ENCODE assay signal across 12 cellular contexts in genomic region chr22:19103881-19104821, GRCh38. TPM values are rescaled to one million over a fixed set of nuclear protein-coding genes. Genes with fewer than 3 reads are reported as not detected.
DNase-seq lines count a peak whose midpoint lies in the region; ATAC-seq, FAIRE-seq and TF ChIP-seq lines count a peak whose summit lies in the region.
"Had no signal": no experiment of that assay in that cellular context is flagged by ENCODE, and none has a peak within 500 bp of the region (broad histone marks: within the 10 kb centered on the region; RNA-seq: fewer than 3 reads in every experiment).

No MANE protein-coding gene starts in this region.

- H3K27me3 Mint-ChIP-seq in CD4-positive, alpha-beta memory T cell, result no peaks in the 10 kb centered on the region
- no peaks in the 10 kb centered on the region for H3K27me3 Mint-ChIP-seq in WTC11 (ENCODE audit: low read depth)
- H3K27me3 Mint-ChIP-seq: memory B cell had no signal

- no peaks in the 10 kb centered on the region for H3K9me3 ChIP-seq in CD4-positive, alpha-beta memory T cell (ENCODE audit: control insufficient read depth in 1 of 2, low read length in 2 of 2)
- H3K9me3 ChIP-seq in HepG2 (ENCODE audit: low read length) (no peaks in the 10 kb centered on the region), tibial nerve (no peaks in the 10 kb centered on the region)
- H3K9me3 ChIP-seq: uterus had no signal

- H3K4me1 ChIP-seq in CD4-positive, alpha-beta memory T cell (ENCODE audit: insufficient read depth, low read length), result peaks cover 36% of the 10 kb centered on the region
- peaks cover 7% of the 10 kb centered on the region for H3K4me1 ChIP-seq in HepG2 (ENCODE audit: insufficient read depth, low read length)
- H3K4me1 ChIP-seq in tibial nerve, result peaks cover 0 to 46% (median 20%) of the 10 kb centered on the region in 4 donors

- peaks cover 34 to 80% (median 49%) of the 10 kb centered on the region in 4 donors for H3K4me1 Mint-ChIP-seq in CD4-positive, alpha-beta memory T cell
- peaks cover 4% of the 10 kb centered on the region for H3K4me1 Mint-ChIP-seq in WTC11

- no peaks in the 10 kb centered on the region for H3K9me3 Mint-ChIP-seq in CD4-positive, alpha-beta memory T cell
- no peaks in the 10 kb centered on the region for H3K9me3 Mint-ChIP-seq in WTC11
- H3K9me3 Mint-ChIP-seq: activated T-cell treated with anti-CD3 and anti-CD28 coated beads, Interleukin-2, amount 50 U/mL, for 72 hours; memory B cell had no signal

- WGBS in HepG2 (ENCODE audit: low lambda C conversion rate), result 98% methylated on average over 4 of the region's 5 CpGs
- WGBS in tibial nerve, 2 donors, result 38 to 47% methylated on average over 5 of the region's 5 CpGs

- peaks cover 27% of the 10 kb centered on the region for H4K20me1 ChIP-seq in HepG2 (ENCODE audit: insufficient read depth, low read length)

- FAIRE-seq in HepG2 (lab: Jason Lieb, UNC), result no peak
- FAIRE-seq: endothelial cell of umbilical vein had no signal

- CTCF ChIA-PET in CD4-positive, alpha-beta memory T cell (lab: Charles Lee; ENCODE audit: partially characterized antibody), result interaction anchor here (0.6 to 1.5 kb wide), 4 partner anchors 9 to 40 kb away, joined by 3 to 5 read pairs (median 4); partner anchors contain the start of genes DGCR2 and ESS2
- CTCF ChIA-PET in WTC11 (lab: Charles Lee), result interaction anchor here (0.7 kb wide), 1 partner anchor 390 kb away, joined by 3 read pairs; no protein-coding TSS in a partner anchor
- CTCF ChIA-PET in HepG2 (lab: Yijun Ruan, JAX; ENCODE audit: low intra/inter-chr PET ratio, low total read pairs), result no interaction called here

- H3K36me3 ChIP-seq in CD4-positive, alpha-beta memory T cell (ENCODE audit: insufficient read depth, low read length), result no peaks in the 10 kb centered on the region
- H3K36me3 ChIP-seq in HepG2 (replicated peaks in 1 of 2; ENCODE audit: control insufficient read depth in 1 of 2, insufficient read depth in 2 of 2, low read length in 2 of 2) (peaks cover 1 to 14% of the 10 kb centered on the region in 2 experiments), tibial nerve (peaks cover 0 to 9% (median 0%) of the 10 kb centered on the region in 3 donors)
- H3K36me3 ChIP-seq: uterus had no signal

- no peak overlapping the region for H3K9ac ChIP-seq in HepG2 (ENCODE audit: insufficient read depth, low read depth, low read length)

- TF ChIP-seq EP300 in HepG2 (IDR thresholded peaks at IDR 0.05; ENCODE audit: low read depth in 2 of 2, low read length in 2 of 2), result no peak
- no peak for TF ChIP-seq EP300 in HepG2 (CRISPR knock-in tag; IDR thresholded peaks at IDR 0.05; ENCODE audit: borderline replicate concordance)
- no peak for TF ChIP-seq EP300 in tibial nerve (IDR thresholded peaks at IDR 0.05)

- no peak overlapping the region for H3K4me3 Mint-ChIP-seq in CD4-positive, alpha-beta memory T cell
- no peak overlapping the region for H3K4me3 Mint-ChIP-seq in WTC11
- H3K4me3 Mint-ChIP-seq: activated T-cell treated with anti-CD3 and anti-CD28 coated beads, Interleukin-2, amount 50 U/mL, for 72 hours; memory B cell had no signal

- peak overlapping the region in 4 of 7 donors; percentile 18 to 80 (median 70) for H3K27ac Mint-ChIP-seq in CD4-positive, alpha-beta memory T cell
- H3K27ac Mint-ChIP-seq in WTC11, result peak overlapping the region; percentile 81
- H3K27ac Mint-ChIP-seq: activated T-cell treated with anti-CD3 and anti-CD28 coated beads, Interleukin-2, amount 50 U/mL, for 72 hours; memory B cell had no signal

- DNase-seq in CD4-positive, alpha-beta memory T cell, result no peak
- DNase-seq in WTC11 (ENCODE audit: low spot score) (no peak), HepG2 (ENCODE audit: low spot score) (no peak), tibial nerve (ENCODE audit: low spot score in 2 of 2) (no peak), T-helper 1 cell (no peak), amniotic stem cell (lab: John Stamatoyannopoulos, UW) (no peak)
- DNase-seq: activated T-cell treated with anti-CD3 and anti-CD28 coated beads, Interleukin-2, amount 50 U/mL, for 72 hours; stimulated activated CD4-positive, alpha-beta T cell treated with anti-CD3 and anti-CD28 coated beads, Interleukin-1b, Interleukin-23, amount 100 ng/mL, for 48 hours; uterus had no signal

- peaks cover 11 to 14% of the 10 kb centered on the region in 2 donors for H3K36me3 Mint-ChIP-seq in CD4-positive, alpha-beta memory T cell
- no peaks in the 10 kb centered on the region for H3K36me3 Mint-ChIP-seq in WTC11

- no peaks in the 10 kb centered on the region for H3K27me3 ChIP-seq in CD4-positive, alpha-beta memory T cell (ENCODE audit: insufficient read depth, low read length)
- H3K27me3 ChIP-seq in HepG2 (ENCODE audit: control insufficient read depth in 1 of 2, insufficient read depth in 2 of 2, low read length in 2 of 2) (no peaks in the 10 kb centered on the region), tibial nerve (no peaks in the 10 kb centered on the region)
- H3K27me3 ChIP-seq: uterus had no signal

- H3K79me2 ChIP-seq in HepG2 (ENCODE audit: insufficient read depth, low read length), result peaks cover 76% of the 10 kb centered on the region

- intact Hi-C loops in CD4-positive, alpha-beta memory T cell (cut with micrococcal nuclease), result no loop called here
- intact Hi-C loops in HepG2 (cut with micrococcal nuclease; ENCODE audit: unreplicated experiment), result no loop called here

- no peak for TF ChIP-seq POLR2A in HepG2 (IDR thresholded peaks at IDR 0.05; ENCODE audit: insufficient read depth in 1 of 2, low read depth in 2 of 2, low read length in 2 of 2)
- TF ChIP-seq POLR2A in tibial nerve (IDR thresholded peaks at IDR 0.05), result no peak

- ATAC-seq in WTC11 (no peak), HepG2 (no peak)
- ATAC-seq: activated T-cell treated with anti-CD3 and anti-CD28 coated beads, Interleukin-2, amount 50 U/mL, for 72 hours had no signal

- BruUV-seq in HepG2 (replicated peaks; lab: Mats Ljungman, UMichigan), result no TSS peak

- TF ChIP-seq CTCF in WTC11 (IDR thresholded peaks at IDR 0.05), result no peak
- TF ChIP-seq CTCF in HepG2 (CRISPR knock-in tag; IDR thresholded peaks at IDR 0.05), result no peak
- no peak for TF ChIP-seq CTCF in tibial nerve (IDR thresholded peaks at IDR 0.05)

- no peak overlapping the region for H3K27ac ChIP-seq in CD4-positive, alpha-beta memory T cell (ENCODE audit: low read depth, low read length)
- no peak overlapping the region for H3K27ac ChIP-seq in HepG2 (ENCODE audit: extremely low read length, insufficient read depth, low read length)
- H3K27ac ChIP-seq in tibial nerve, result no peak overlapping the region
- H3K27ac ChIP-seq: uterus had no signal

- H3K4me3 ChIP-seq in CD4-positive, alpha-beta memory T cell (ENCODE audit: low read length in 2 of 2), result no peak overlapping the region
- H3K4me3 ChIP-seq in HepG2 (replicated peaks in 1 of 3; ENCODE audit: insufficient read depth in 1 of 3, low read depth in 2 of 3, low read length in 3 of 3), result no peak overlapping the region
- no peak overlapping the region for H3K4me3 ChIP-seq in tibial nerve
- H3K4me3 ChIP-seq: uterus had no signal

- no peak overlapping the region for H3K4me2 ChIP-seq in HepG2 (ENCODE audit: low read depth, low read length)

- no peak overlapping the region for H2AFZ ChIP-seq in HepG2 (ENCODE audit: low read length)

- no peak for TF ChIP-seq RAD21 in HepG2 (CRISPR knock-in tag; IDR thresholded peaks at IDR 0.05)

- in situ Hi-C loops in HepG2 (cut with HindIII; ENCODE audit: extremely low pct_ligation_motif_present, low pct_unique_long_range_greater_than_20kb), result no loop called here

- POLR2A ChIA-PET in CD4-positive, alpha-beta memory T cell (lab: Charles Lee; ENCODE audit: partially characterized antibody), result no interaction called here
- POLR2A ChIA-PET in WTC11 (lab: Charles Lee), result interaction anchor here (0.7 kb wide), 4 partner anchors 11 to 319 kb away, joined by 3 to 8 read pairs (median 4); no protein-coding TSS in a partner anchor
- POLR2A ChIA-PET in HepG2 (lab: Yijun Ruan, JAX), result no interaction called here

RNA-seq across cellular contexts. Expression of gene DGCR2, which starts 18.1 kb away (rescaled TPM):
- total RNA-seq in CD4-positive, alpha-beta memory T cell, result 10 to 100 TPM; 61.3 to 66.7 TPM
- polyA plus RNA-seq in CD4-positive, alpha-beta memory T cell, result 10 to 100 TPM; 33.1 to 52.0 TPM
- total RNA-seq in WTC11 (2021), result 56.8 to 64.2 TPM (median 60.3 TPM) in 3 replicates
- total RNA-seq in HepG2 (2016; rRNA removed; fragmentation: Illumina TruSeq; extraction: Trizol), result 13.1 and 35.3 TPM in 2 replicates
- total RNA-seq in HepG2 (2016; cell fraction: cytosol; rRNA removed; fragmentation: Illumina TruSeq; extraction: Trizol; ENCODE audit: low read depth), result 3.2 and 3.3 TPM in 2 replicates
- 11.4 and 34.3 TPM in 2 replicates for total RNA-seq in HepG2 (2016; cell fraction: insoluble cytoplasmic fraction; rRNA removed; fragmentation: Illumina TruSeq; extraction: Trizol)
- 7.2 and 7.5 TPM in 2 replicates for total RNA-seq in HepG2 (2016; cell fraction: membrane; rRNA removed; fragmentation: Illumina TruSeq; extraction: Trizol)
- 34.8 and 37.6 TPM in 2 replicates for total RNA-seq in HepG2 (2016; cell fraction: nucleus; rRNA removed; fragmentation: Illumina TruSeq; extraction: Trizol)
- polyA plus RNA-seq in HepG2 (2011; rRNA removed), result 23.1 and 27.6 TPM in 2 replicates
- polyA plus RNA-seq in HepG2 (2011; cell fraction: cytosol; rRNA removed), result 25.5 and 27.7 TPM in 2 replicates
- 29.9 and 34.4 TPM in 2 replicates for polyA plus RNA-seq in HepG2 (2011; cell fraction: nucleus; rRNA removed)
- 25.6 and 27.4 TPM in 2 replicates for polyA plus RNA-seq in HepG2 (2012)
- 1.5 TPM in 2 replicates for polyA plus RNA-seq in HepG2 (2016; cell fraction: cytosol; fragmentation: Illumina TruSeq; extraction: Trizol; ENCODE audit: low read depth)
- polyA plus RNA-seq in HepG2 (2016; cell fraction: insoluble cytoplasmic fraction; fragmentation: Illumina TruSeq; extraction: Trizol; ENCODE audit: low read depth), result 10.5 and 13.9 TPM in 2 replicates
- polyA plus RNA-seq in HepG2 (2016; cell fraction: membrane; fragmentation: Illumina TruSeq; extraction: Trizol; ENCODE audit: low read depth), result 3.2 and 3.5 TPM in 2 replicates
- 46.9 and 47.1 TPM in 2 replicates for polyA plus RNA-seq in HepG2 (2016; cell fraction: nucleus; fragmentation: Illumina TruSeq; extraction: Trizol; ENCODE audit: insufficient read depth, low read depth)
- polyA minus RNA-seq in HepG2 (2011; rRNA and poly(A)+ RNA removed; ENCODE audit: low replicate concordance), result 21.9 and 57.1 TPM in 2 replicates
- 20.8 and 23.5 TPM in 2 replicates for polyA minus RNA-seq in HepG2 (2011; cell fraction: cytosol; rRNA and poly(A)+ RNA removed)
- polyA minus RNA-seq in HepG2 (2011; cell fraction: nucleus; rRNA and poly(A)+ RNA removed), result 18.0 and 21.3 TPM in 2 replicates
- 10 to 100 TPM; 57.6 to 68.0 (median 58.9) TPM for total RNA-seq in tibial nerve

RNA-seq across cellular contexts. Expression of gene TSSK2, which starts 27.0 kb away (rescaled TPM):
- total RNA-seq in CD4-positive, alpha-beta memory T cell, result not detected
- not detected for polyA plus RNA-seq in CD4-positive, alpha-beta memory T cell
- not detected in 3 replicates for total RNA-seq in WTC11 (2021)
- not detected in 2 replicates for total RNA-seq in HepG2 (2016; rRNA removed; fragmentation: Illumina TruSeq; extraction: Trizol)
- not detected in 2 replicates for total RNA-seq in HepG2 (2016; cell fraction: cytosol; rRNA removed; fragmentation: Illumina TruSeq; extraction: Trizol; ENCODE audit: low read depth)
- total RNA-seq in HepG2 (2016; cell fraction: insoluble cytoplasmic fraction; rRNA removed; fragmentation: Illumina TruSeq; extraction: Trizol), result not detected in 2 replicates
- not detected in 2 replicates for total RNA-seq in HepG2 (2016; cell fraction: membrane; rRNA removed; fragmentation: Illumina TruSeq; extraction: Trizol)
- total RNA-seq in HepG2 (2016; cell fraction: nucleus; rRNA removed; fragmentation: Illumina TruSeq; extraction: Trizol), result not detected in 2 replicates
- not detected in 2 replicates for polyA plus RNA-seq in HepG2 (2011; rRNA removed)
- polyA plus RNA-seq in HepG2 (2011; cell fraction: cytosol; rRNA removed), result not detected in 2 replicates
- polyA plus RNA-seq in HepG2 (2011; cell fraction: nucleus; rRNA removed), result not detected in 2 replicates
- not detected in 2 replicates for polyA plus RNA-seq in HepG2 (2012)
- not detected in 2 replicates for polyA plus RNA-seq in HepG2 (2016; cell fraction: cytosol; fragmentation: Illumina TruSeq; extraction: Trizol; ENCODE audit: low read depth)
- not detected in 2 replicates for polyA plus RNA-seq in HepG2 (2016; cell fraction: insoluble cytoplasmic fraction; fragmentation: Illumina TruSeq; extraction: Trizol; ENCODE audit: low read depth)
- not detected in 2 replicates for polyA plus RNA-seq in HepG2 (2016; cell fraction: membrane; fragmentation: Illumina TruSeq; extraction: Trizol; ENCODE audit: low read depth)
- polyA plus RNA-seq in HepG2 (2016; cell fraction: nucleus; fragmentation: Illumina TruSeq; extraction: Trizol; ENCODE audit: insufficient read depth, low read depth), result not detected in 2 replicates
- not detected in 2 replicates for polyA minus RNA-seq in HepG2 (2011; rRNA and poly(A)+ RNA removed; ENCODE audit: low replicate concordance)
- not detected in 2 replicates for polyA minus RNA-seq in HepG2 (2011; cell fraction: cytosol; rRNA and poly(A)+ RNA removed)
- not detected in 2 replicates for polyA minus RNA-seq in HepG2 (2011; cell fraction: nucleus; rRNA and poly(A)+ RNA removed)
- total RNA-seq in tibial nerve, result under 1 TPM in 1 of 4 donors, not detected in 3; 0.30 TPM
- total RNA-seq: activated T-cell treated with anti-CD3 and anti-CD28 coated beads, Interleukin-2, amount 50 U/mL, for 72 hours; endothelial cell of umbilical vein; NCI-H460 had no signal
- polyA plus RNA-seq: endothelial cell of umbilical vein had no signal

RNA-seq across cellular contexts. Expression of gene ESS2, which starts 40.3 kb away (rescaled TPM):
- 10 to 100 TPM; 16.9 to 17.1 TPM for total RNA-seq in CD4-positive, alpha-beta memory T cell
- 10 to 100 TPM in 1 of 2 donors, 1 to 10 TPM in 1; 5.5 to 14.2 TPM for polyA plus RNA-seq in CD4-positive, alpha-beta memory T cell
- total RNA-seq in WTC11 (2021) (18.0 to 19.3 TPM (median 18.3 TPM) in 3 replicates), HepG2 (2016; rRNA removed; fragmentation: Illumina TruSeq; extraction: Trizol) (7.6 and 8.9 TPM in 2 replicates), tibial nerve (10 to 100 TPM; 15.3 to 18.6 (median 16.4) TPM)
- 1.4 and 1.9 TPM in 2 replicates for total RNA-seq in HepG2 (2016; cell fraction: cytosol; rRNA removed; fragmentation: Illumina TruSeq; extraction: Trizol; ENCODE audit: low read depth)
- total RNA-seq in HepG2 (2016; cell fraction: insoluble cytoplasmic fraction; rRNA removed; fragmentation: Illumina TruSeq; extraction: Trizol), result 7.9 and 8.1 TPM in 2 replicates
- total RNA-seq in HepG2 (2016; cell fraction: membrane; rRNA removed; fragmentation: Illumina TruSeq; extraction: Trizol), result 4.1 and 4.3 TPM in 2 replicates
- total RNA-seq in HepG2 (2016; cell fraction: nucleus; rRNA removed; fragmentation: Illumina TruSeq; extraction: Trizol), result 4.9 and 6.3 TPM in 2 replicates
- 7.7 and 9.4 TPM in 2 replicates for polyA plus RNA-seq in HepG2 (2011; rRNA removed)
- 6.7 and 9.6 TPM in 2 replicates for polyA plus RNA-seq in HepG2 (2011; cell fraction: cytosol; rRNA removed)
- 18.1 and 19.0 TPM in 2 replicates for polyA plus RNA-seq in HepG2 (2011; cell fraction: nucleus; rRNA removed)
- 6.1 and 7.0 TPM in 2 replicates for polyA plus RNA-seq in HepG2 (2012)
- 2.1 and 2.6 TPM in 2 replicates for polyA plus RNA-seq in HepG2 (2016; cell fraction: cytosol; fragmentation: Illumina TruSeq; extraction: Trizol; ENCODE audit: low read depth)
- 9.6 and 10.8 TPM in 2 replicates for polyA plus RNA-seq in HepG2 (2016; cell fraction: insoluble cytoplasmic fraction; fragmentation: Illumina TruSeq; extraction: Trizol; ENCODE audit: low read depth)
- polyA plus RNA-seq in HepG2 (2016; cell fraction: membrane; fragmentation: Illumina TruSeq; extraction: Trizol; ENCODE audit: low read depth), result 3.7 and 3.8 TPM in 2 replicates
- polyA plus RNA-seq in HepG2 (2016; cell fraction: nucleus; fragmentation: Illumina TruSeq; extraction: Trizol; ENCODE audit: insufficient read depth, low read depth), result 17.9 and 18.0 TPM in 2 replicates
- polyA minus RNA-seq in HepG2 (2011; rRNA and poly(A)+ RNA removed; ENCODE audit: low replicate concordance), result 5.0 and 5.6 TPM in 2 replicates
- 3.7 and 4.4 TPM in 2 replicates for polyA minus RNA-seq in HepG2 (2011; cell fraction: cytosol; rRNA and poly(A)+ RNA removed)
- 4.8 and 6.2 TPM in 2 replicates for polyA minus RNA-seq in HepG2 (2011; cell fraction: nucleus; rRNA and poly(A)+ RNA removed)

RNA-seq across cellular contexts. Expression of gene GSC2, which starts 45.9 kb away (rescaled TPM):
- total RNA-seq in CD4-positive, alpha-beta memory T cell, result not detected
- not detected for polyA plus RNA-seq in CD4-positive, alpha-beta memory T cell
- total RNA-seq in WTC11 (2021) (0.44 to 0.68 TPM in 2 of 3 replicates, not detected in the other), HepG2 (2016; rRNA removed; fragmentation: Illumina TruSeq; extraction: Trizol) (not detected in 2 replicates), tibial nerve (not detected)
- not detected in 2 replicates for total RNA-seq in HepG2 (2016; cell fraction: cytosol; rRNA removed; fragmentation: Illumina TruSeq; extraction: Trizol; ENCODE audit: low read depth)
- total RNA-seq in HepG2 (2016; cell fraction: insoluble cytoplasmic fraction; rRNA removed; fragmentation: Illumina TruSeq; extraction: Trizol), result not detected in 2 replicates
- total RNA-seq in HepG2 (2016; cell fraction: membrane; rRNA removed; fragmentation: Illumina TruSeq; extraction: Trizol), result not detected in 2 replicates
- total RNA-seq in HepG2 (2016; cell fraction: nucleus; rRNA removed; fragmentation: Illumina TruSeq; extraction: Trizol), result not detected in 2 replicates
- not detected in 2 replicates for polyA plus RNA-seq in HepG2 (2011; rRNA removed)
- not detected in 2 replicates for polyA plus RNA-seq in HepG2 (2011; cell fraction: cytosol; rRNA removed)
- not detected in 2 replicates for polyA plus RNA-seq in HepG2 (2011; cell fraction: nucleus; rRNA removed)
- not detected in 2 replicates for polyA plus RNA-seq in HepG2 (2012)
- not detected in 2 replicates for polyA plus RNA-seq in HepG2 (2016; cell fraction: cytosol; fragmentation: Illumina TruSeq; extraction: Trizol; ENCODE audit: low read depth)
- polyA plus RNA-seq in HepG2 (2016; cell fraction: insoluble cytoplasmic fraction; fragmentation: Illumina TruSeq; extraction: Trizol; ENCODE audit: low read depth), result not detected in 2 replicates
- not detected in 2 replicates for polyA plus RNA-seq in HepG2 (2016; cell fraction: membrane; fragmentation: Illumina TruSeq; extraction: Trizol; ENCODE audit: low read depth)
- not detected in 2 replicates for polyA plus RNA-seq in HepG2 (2016; cell fraction: nucleus; fragmentation: Illumina TruSeq; extraction: Trizol; ENCODE audit: insufficient read depth, low read depth)
- polyA minus RNA-seq in HepG2 (2011; rRNA and poly(A)+ RNA removed; ENCODE audit: low replicate concordance), result not detected in 2 replicates
- polyA minus RNA-seq in HepG2 (2011; cell fraction: cytosol; rRNA and poly(A)+ RNA removed), result not detected in 2 replicates
- not detected in 2 replicates for polyA minus RNA-seq in HepG2 (2011; cell fraction: nucleus; rRNA and poly(A)+ RNA removed)
- total RNA-seq: activated T-cell treated with anti-CD3 and anti-CD28 coated beads, Interleukin-2, amount 50 U/mL, for 72 hours; endothelial cell of umbilical vein; NCI-H460; uterus had no signal
- polyA plus RNA-seq: endothelial cell of umbilical vein had no signal
